Comparison of ENCODE assay signal across 9 cellular contexts in genomic region chr2:235027558-235028214, GRCh38.
DNase-seq lines count a peak whose midpoint lies in the region; ATAC-seq and TF ChIP-seq lines count a peak whose summit lies in the region.
"Had no signal": no experiment of that assay in that cellular context is flagged by ENCODE, and none has a peak within 500 bp of the region (broad histone marks: within the 10 kb centered on the region; RNA-seq: fewer than 3 reads in every experiment).

No MANE protein-coding gene starts in this region.

- intact Hi-C loops in HCT116 (cut with micrococcal nuclease), result no loop called here

- RAD21 ChIA-PET in HCT116 (lab: Charles Lee; ENCODE audit: low non-redundant PET in 1 of 2, low total read pairs in 2 of 2, uncharacterized antibody in 2 of 2, unreplicated experiment in 2 of 2), result no interaction called here

- no peak for DNase-seq in HCT116 (ENCODE audit: low read depth, low spot score)
- DNase-seq in fibroblast of pulmonary artery (ENCODE audit: low read depth), result peak; percentile 68
- peak; percentile 39 for DNase-seq in stromal cell of bone marrow (ENCODE audit: low read depth)
- DNase-seq in NCI-H510A treated with DMSO at 0.1 percent for 48 hours (lab: John Stamatoyannopoulos, UW), result no peak
- no peak for DNase-seq in cerebellar cortex (ENCODE audit: low spot score)
- no peak for DNase-seq in SKM-1 treated with dmso at 0.1 percent for 144 hours (lab: John Stamatoyannopoulos, UW; ENCODE audit: unreplicated experiment)
- DNase-seq in NCI-H82 (lab: John Stamatoyannopoulos, UW), result no peak
- DNase-seq: stimulated activated naive CD8-positive, alpha-beta T cell treated with anti-CD3 and anti-CD28 coated beads, Interleukin-15, amount 100 ng/mL, for 72 hours had no signal

- peak overlapping the region; percentile 93 for H3K4me2 ChIP-seq in HCT116 (ENCODE audit: low read length)

- H3K36me3 ChIP-seq in HCT116 (ENCODE audit: control insufficient read depth in 1 of 2, insufficient read depth in 2 of 2, low read length in 2 of 2), result no peaks in the 10 kb centered on the region

- no TSS peak for BruUV-seq in HCT116 (replicated peaks; lab: Mats Ljungman, UMichigan)

- H3K27me3 ChIP-seq in HCT116 (ENCODE audit: insufficient read depth, low read length), result no peaks in the 10 kb centered on the region

- TF ChIP-seq RAD21 in HCT116 (IDR thresholded peaks at IDR 0.05; ENCODE audit: low read depth), result no peak

- CTCF ChIA-PET in HCT116 (lab: Charles Lee), result interaction anchor here (0.8 kb wide), 1 partner anchor 147 kb away, joined by 3 read pairs; no protein-coding TSS in a partner anchor

- peak overlapping the region; percentile 78; the same call in 1 of the 2 replicates for H3K27ac ChIP-seq in HCT116 (ENCODE audit: low read depth, low read length)

- no peak for TF ChIP-seq POLR2A in HCT116 (IDR thresholded peaks at IDR 0.05; ENCODE audit: borderline replicate concordance, extremely low read depth, insufficient read depth, insufficient read length)

- POLR2A ChIA-PET in HCT116 (lab: Charles Lee), result no interaction called here

- peaks cover 45% of the 10 kb centered on the region for H3K79me2 ChIP-seq in HCT116 (ENCODE audit: insufficient read depth, low read length)

- no peaks in the 10 kb centered on the region for H3K9me2 ChIP-seq in HCT116 (ENCODE audit: insufficient read depth)

- H3K9me3 ChIP-seq in HCT116 (ENCODE audit: control insufficient read depth in 1 of 2, insufficient read depth in 1 of 2, low read depth in 1 of 2, low read length in 2 of 2), result no peaks in the 10 kb centered on the region

- H2AFZ ChIP-seq in HCT116 (ENCODE audit: low read depth, low read length, poor library complexity, severe bottlenecking), result no peak overlapping the region

- ATAC-seq in HCT116 (no peak), SK-N-SH treated with all-trans-retinoic acid at 6 μM for 48 hours (peak; percentile 70)
- ATAC-seq: stimulated activated naive CD8-positive, alpha-beta T cell treated with anti-CD3 and anti-CD28 coated beads, Interleukin-15, amount 100 ng/mL, for 72 hours had no signal

- no peak overlapping the region for H3K4me3 ChIP-seq in HCT116 (replicated peaks in 1 of 2; ENCODE audit: low read depth in 1 of 2, low read length in 2 of 2)
- H3K4me3 ChIP-seq in fibroblast of pulmonary artery (replicated peaks; ENCODE audit: low read depth, low read length), result peak overlapping the region; percentile 28

- H4K20me1 ChIP-seq in HCT116 (ENCODE audit: insufficient read depth), result no peaks in the 10 kb centered on the region

- H3K4me1 ChIP-seq in HCT116 (ENCODE audit: control insufficient read depth in 1 of 2, insufficient read depth in 2 of 2, low read length in 2 of 2), result peaks cover 50 to 59% of the 10 kb centered on the region in 2 experiments

- TF ChIP-seq CTCF in HCT116 (IDR thresholded peaks at IDR 0.05 in 2 of 3, conservative IDR thresholded peaks at IDR 0.05 in 1 of 3; ENCODE audit: borderline replicate concordance in 1 of 3, insufficient read depth in 1 of 3, low read depth in 2 of 3, low read length in 2 of 3) (no peak), fibroblast of pulmonary artery (IDR thresholded peaks at IDR 0.05; ENCODE audit: low read length, missing control alignments) (no peak)

- no peak overlapping the region for H3K9ac ChIP-seq in HCT116 (ENCODE audit: low read length)

TF ChIP-seq in HCT116, 20 proteins besides CTCF, POLR2A, EP300 and RAD21 (continues in another document):
- TF ChIP-seq YY1 (IDR thresholded peaks at IDR 0.05; ENCODE audit: extremely low read depth, insufficient replicate concordance, low read depth, low read length), result no peak
- no peak for TF ChIP-seq REST (IDR thresholded peaks at IDR 0.05; ENCODE audit: low read depth)
- TF ChIP-seq TCF7L2 (IDR thresholded peaks at IDR 0.05; ENCODE audit: borderline replicate concordance, extremely low read depth, insufficient read depth, insufficient read length), result no peak
- peak; percentile 33; the same call in 1 of the 2 replicates for TF ChIP-seq POLR2AphosphoS5 (IDR thresholded peaks at IDR 0.05; ENCODE audit: low read depth, low read length)
- no peak for TF ChIP-seq ATF3 (IDR thresholded peaks at IDR 0.05)
- 0 out of 2 replicates have a peak, but pooled peaks have one; percentile 27 for TF ChIP-seq SP1 (IDR thresholded peaks at IDR 0.05; ENCODE audit: low read depth)
- peak; percentile 64 for TF ChIP-seq FOSL1 (IDR thresholded peaks at IDR 0.05; ENCODE audit: low read depth)
- peak; percentile 35; the same call in 1 of the 2 replicates for TF ChIP-seq JUND (IDR thresholded peaks at IDR 0.05)
- TF ChIP-seq MAX (IDR thresholded peaks at IDR 0.05), result no peak

TF ChIP-seq in SK-N-SH treated with all-trans-retinoic acid at 6 μM for 48 hours, 23 proteins besides CTCF, POLR2A, EP300 and RAD21 (continues in another document):
- no peak for TF ChIP-seq TSHZ2 (CRISPR knock-in tag; IDR thresholded peaks at IDR 0.05)
- TF ChIP-seq RARB (CRISPR knock-in tag; IDR thresholded peaks at IDR 0.05), result no peak
- no peak for TF ChIP-seq TCF4 (CRISPR knock-in tag; IDR thresholded peaks at IDR 0.05; ENCODE audit: borderline replicate concordance)
- no peak for TF ChIP-seq CSRNP3 (CRISPR knock-in tag; IDR thresholded peaks at IDR 0.05)
- no peak for TF ChIP-seq CREB5 (CRISPR knock-in tag; IDR thresholded peaks at IDR 0.05; ENCODE audit: low read depth)
- no peak for TF ChIP-seq ARNTL (CRISPR knock-in tag; IDR thresholded peaks at IDR 0.05; ENCODE audit: borderline replicate concordance, low read depth)
- TF ChIP-seq PATZ1 (CRISPR knock-in tag; IDR thresholded peaks at IDR 0.05; ENCODE audit: borderline replicate concordance), result no peak
- TF ChIP-seq PPARA (CRISPR knock-in tag; IDR thresholded peaks at IDR 0.05; ENCODE audit: borderline replicate concordance), result no peak
- no peak for TF ChIP-seq GLIS3 (CRISPR knock-in tag; IDR thresholded peaks at IDR 0.05)
- no peak for TF ChIP-seq ZC3H10 (CRISPR knock-in tag; IDR thresholded peaks at IDR 0.05)
- TF ChIP-seq ZNF8 (CRISPR knock-in tag; IDR thresholded peaks at IDR 0.05), result no peak
- no peak for TF ChIP-seq TOX (CRISPR knock-in tag; IDR thresholded peaks at IDR 0.05; ENCODE audit: borderline replicate concordance)

Comparison
In these comparisons a context has a peak if more than half of its experiments do, and no peak if none do; other contexts are left out.
1. DNase-seq: peak in fibroblast of pulmonary artery (single experiment) and stromal cell of bone marrow (single experiment); none in HCT116 (single experiment), NCI-H510A treated with DMSO at 0.1 percent for 48 hours (single experiment), cerebellar cortex (single experiment), SKM-1 treated with dmso at 0.1 percent for 144 hours (single experiment) and NCI-H82 (single experiment).